Comparison of ENCODE assay signal across 12 cellular contexts in the genomic region with DNA sequence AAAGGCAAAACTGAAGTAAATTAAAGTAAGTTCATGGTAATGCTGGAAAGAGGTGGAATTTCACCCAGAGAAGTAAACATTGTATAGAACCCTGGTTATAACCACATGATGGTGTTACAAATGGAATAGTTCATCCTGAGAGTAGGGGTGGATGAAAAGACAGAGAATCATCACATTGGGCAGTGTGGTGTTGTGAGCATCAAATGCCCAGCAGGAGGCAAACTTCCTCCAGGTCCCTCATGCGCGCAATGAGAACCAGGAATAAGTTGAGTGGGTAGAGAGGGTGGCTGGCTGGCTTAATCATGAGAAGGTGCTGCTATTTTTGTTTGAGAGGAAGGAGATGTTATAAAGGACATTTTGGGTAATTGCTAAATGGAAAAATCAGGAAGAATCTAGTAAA.
DNase-seq lines count a peak whose midpoint lies in the region; ATAC-seq and TF ChIP-seq lines count a peak whose summit lies in the region.
"Had no signal": no experiment of that assay in that cellular context is flagged by ENCODE, and none has a peak within 500 bp of the region (broad histone marks: within the 10 kb centered on the region; RNA-seq: fewer than 3 reads in every experiment).

No MANE protein-coding gene starts in this region.

- no peaks in the 10 kb centered on the region; the same call in 1 of the 2 replicates for H3K9me3 ChIP-seq in DOHH2 (ENCODE audit: control insufficient read depth, insufficient read depth, low read length)
- H3K9me3 ChIP-seq in lung (ENCODE audit: control insufficient read depth in 2 of 2, insufficient read depth in 1 of 2, low read length in 1 of 2) = no peaks in the 10 kb centered on the region
- H3K9me3 ChIP-seq: SJCRH30 had no signal

- H3K27ac Mint-ChIP-seq in HFFc6 = no peak overlapping the region
- H3K27ac Mint-ChIP-seq in WTC11 = no peak overlapping the region

- TF ChIP-seq CTCF in DOHH2 (IDR thresholded peaks at IDR 0.05; ENCODE audit: low read depth, low read length, poor library complexity, severe bottlenecking) = peak; percentile 8
- TF ChIP-seq CTCF in HFFc6 (IDR thresholded peaks at IDR 0.05) = peak; percentile 53
- TF ChIP-seq CTCF in choroid plexus epithelial cell (conservative IDR thresholded peaks at IDR 0.05; ENCODE audit: low read depth, low read length) = peak; percentile 52
- TF ChIP-seq CTCF in lung (IDR thresholded peaks at IDR 0.05; ENCODE audit: control extremely low read depth, extremely low read depth) = peak; percentile 17
- TF ChIP-seq CTCF in WTC11 (IDR thresholded peaks at IDR 0.05) = no peak

- no peaks in the 10 kb centered on the region for H3K27me3 Mint-ChIP-seq in HFFc6 (ENCODE audit: insufficient read depth)
- H3K27me3 Mint-ChIP-seq in WTC11 (ENCODE audit: low read depth) = no peaks in the 10 kb centered on the region

- no peaks in the 10 kb centered on the region for H3K27me3 ChIP-seq in DOHH2 (ENCODE audit: control insufficient read depth, low read length)
- no peaks in the 10 kb centered on the region for H3K27me3 ChIP-seq in lung (ENCODE audit: control insufficient read depth, insufficient read depth)
- H3K27me3 ChIP-seq: SJCRH30 had no signal

- no peak for DNase-seq in HFFc6
- no peak for DNase-seq in choroid plexus epithelial cell (ENCODE audit: low read depth)
- no peak for DNase-seq in lung (ENCODE audit: low spot score)
- no peak for DNase-seq in hippocampal formation (lab: John Stamatoyannopoulos, UW)
- no peak for DNase-seq in WTC11 (ENCODE audit: low spot score)
- DNase-seq: activated effector memory CD4-positive, alpha-beta T cell treated with anti-CD3 and anti-CD28 coated beads, Interleukin-2, amount 50 U/mL, for 16 hours; NCI-H345; SJCRH30 had no signal

- H3K4me3 Mint-ChIP-seq in HFFc6 (no peak overlapping the region), WTC11 (no peak overlapping the region)

- H3K36me3 ChIP-seq in DOHH2 (ENCODE audit: control insufficient read depth, low read length) (no peaks in the 10 kb centered on the region), lung (ENCODE audit: control insufficient read depth in 2 of 2, insufficient read depth in 2 of 2, low read length in 2 of 2) (no peaks in the 10 kb centered on the region)
- H3K36me3 ChIP-seq: SJCRH30 had no signal

- H3K9me3 Mint-ChIP-seq in HFFc6 (no peaks in the 10 kb centered on the region), WTC11 (no peaks in the 10 kb centered on the region)

- H3K79me2 ChIP-seq in DOHH2 (ENCODE audit: control insufficient read depth, low read length) = no peaks in the 10 kb centered on the region

- H3K27ac ChIP-seq in DOHH2 (ENCODE audit: low read depth, low read length) (no peak overlapping the region), lung (ENCODE audit: low read depth in 1 of 2, low read length in 1 of 2) (no peak overlapping the region)
- H3K27ac ChIP-seq: SJCRH30, skin epidermis had no signal

- no peaks in the 10 kb centered on the region for H3K9me2 ChIP-seq in DOHH2 (replicated peaks; ENCODE audit: control insufficient read depth, low read length)

- H3K4me3 ChIP-seq in DOHH2 (ENCODE audit: low read length) = no peak overlapping the region
- H3K4me3 ChIP-seq in choroid plexus epithelial cell (ENCODE audit: low read depth, low read length) = no peak overlapping the region
- H3K4me3 ChIP-seq in lung = no peak overlapping the region
- H3K4me3 ChIP-seq: SJCRH30, skin epidermis had no signal

- no peaks in the 10 kb centered on the region for H3K4me1 ChIP-seq in DOHH2 (ENCODE audit: control insufficient read depth, low read length)
- peaks cover 0 to 2% of the 10 kb centered on the region in 2 donors for H3K4me1 ChIP-seq in lung (ENCODE audit: control insufficient read depth in 2 of 2, insufficient read depth in 2 of 2, low read length in 2 of 2)

- ATAC-seq in lung (ENCODE audit: insufficient read depth, low FRiP score) (no peak), GM18517 (IDR thresholded peaks at IDR 0.05; ENCODE audit: unreplicated experiment) (no peak), WTC11 (no peak)
- ATAC-seq: activated CD4-positive, CD25-positive, alpha-beta regulatory T cell treated with anti-CD3 and anti-CD28 coated beads, Interleukin-2, amount 50 U/mL, for 24 hours had no signal

- WGBS in lung, 2 donors = 93 to 98% methylated on average over 2 of the region's 2 CpGs

- H3K4me1 Mint-ChIP-seq in HFFc6 (ENCODE audit: low read depth) = peaks cover 29% of the 10 kb centered on the region
- H3K4me1 Mint-ChIP-seq in WTC11 = no peaks in the 10 kb centered on the region

- POLR2A ChIA-PET in WTC11 (lab: Charles Lee) = no interaction called here

- H3K4me2 ChIP-seq in DOHH2 (ENCODE audit: low read length) = no peak overlapping the region

- H3F3A ChIP-seq in DOHH2 (ENCODE audit: control insufficient read depth, insufficient read depth) = no peaks in the 10 kb centered on the region

- CTCF ChIA-PET in WTC11 (lab: Charles Lee) = interaction anchor here (1.0 kb wide), 1 partner anchor 320 kb away, joined by 4 read pairs; no protein-coding TSS in a partner anchor

- peaks cover under 1% of the 10 kb centered on the region; the same call in 1 of the 2 replicates for H3K36me3 Mint-ChIP-seq in HFFc6 (ENCODE audit: low read depth)
- no peaks in the 10 kb centered on the region for H3K36me3 Mint-ChIP-seq in WTC11

- H4K20me1 ChIP-seq in DOHH2 (ENCODE audit: control insufficient read depth, insufficient read depth, low read depth, low read length) = no peaks in the 10 kb centered on the region

TF ChIP-seq in WTC11, 78 proteins besides CTCF, POLR2A, EP300 and RAD21:
- TF ChIP-seq, protein P1, sequence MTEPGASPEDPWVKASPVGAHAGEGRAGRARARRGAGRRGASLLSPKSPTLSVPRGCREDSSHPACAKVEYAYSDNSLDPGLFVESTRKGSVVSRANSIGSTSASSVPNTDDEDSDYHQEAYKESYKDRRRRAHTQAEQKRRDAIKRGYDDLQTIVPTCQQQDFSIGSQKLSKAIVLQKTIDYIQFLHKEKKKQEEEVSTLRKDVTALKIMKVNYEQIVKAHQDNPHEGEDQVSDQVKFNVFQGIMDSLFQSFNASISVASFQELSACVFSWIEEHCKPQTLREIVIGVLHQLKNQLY (CRISPR knock-in tag; IDR thresholded peaks at IDR 0.05) = no peak
- TF ChIP-seq SP1 (CRISPR knock-in tag; conservative IDR thresholded peaks at IDR 0.05) (no peak), ZNF121 (CRISPR knock-in tag; IDR thresholded peaks at IDR 0.05) (no peak), NR1H2 (CRISPR knock-in tag; IDR thresholded peaks at IDR 0.05) (no peak)
